ENCODE assay signal across 9 cellular contexts in the genomic region with DNA sequence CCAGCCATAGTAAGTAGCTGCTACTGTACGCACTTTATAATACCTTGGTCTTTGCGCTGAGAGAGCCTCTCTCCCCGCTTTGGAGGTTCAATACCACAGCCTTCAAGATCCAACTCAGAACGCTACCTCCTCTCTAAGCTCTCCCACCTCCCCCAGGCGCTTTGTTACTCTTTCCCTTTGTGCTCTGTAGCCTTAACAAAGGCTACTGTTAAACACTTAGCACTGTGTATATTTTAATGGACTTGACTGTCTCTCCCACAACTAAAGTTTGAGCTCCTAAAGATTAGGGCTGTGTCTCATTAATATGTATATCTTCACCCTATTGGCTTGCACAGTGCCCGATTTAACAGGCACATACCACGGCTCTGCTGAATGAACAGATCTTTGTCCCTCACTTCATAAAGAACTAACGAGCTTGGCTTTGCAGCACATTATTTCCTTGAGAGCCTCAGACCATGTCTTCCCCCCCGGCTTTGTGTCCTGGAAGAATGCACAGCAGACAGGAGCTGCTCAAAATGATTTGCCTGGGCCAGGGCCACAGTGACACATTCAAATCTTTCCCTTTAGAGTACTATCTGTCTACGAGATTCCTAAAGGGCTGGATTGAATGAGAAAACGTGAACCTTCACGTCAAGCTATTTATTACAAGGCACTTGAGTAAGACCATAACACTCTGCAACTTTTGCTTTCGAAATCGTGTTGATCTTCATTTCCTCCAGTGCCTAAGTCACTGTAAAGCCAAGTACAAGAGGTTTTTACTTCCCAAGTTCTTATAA. TPM values are rescaled to one million over a fixed set of nuclear protein-coding genes. Genes with fewer than 3 reads are reported as not detected.
A peak's percentile ranks its signal among the peaks of the same experiment; 100 is the strongest.
DNase-seq lines count a peak whose midpoint lies in the region; ATAC-seq and TF ChIP-seq lines count a peak whose summit lies in the region.
"Had no signal": no experiment of that assay in that cellular context is flagged by ENCODE, and none has a peak within 500 bp of the region (broad histone marks: within the 10 kb centered on the region; RNA-seq: fewer than 3 reads in every experiment).

No MANE protein-coding gene starts in this region.

- H3K9me2 ChIP-seq in hepatocyte (replicated peaks; ENCODE audit: insufficient read depth): no peaks in the 10 kb centered on the region

- no peak overlapping the region for H2AFZ ChIP-seq in hepatocyte

- no peaks in the 10 kb centered on the region for H3K9me3 ChIP-seq in HUES48 (ENCODE audit: control insufficient read depth, insufficient read depth, low read length)
- H3K9me3 ChIP-seq in hepatocyte (ENCODE audit: low read depth): no peaks in the 10 kb centered on the region

- no peaks in the 10 kb centered on the region for H3K79me2 ChIP-seq in hepatocyte

- H3K9me3 Mint-ChIP-seq in activated naive CD4-positive, alpha-beta T cell treated with anti-CD3 and anti-CD28 coated beads, Interleukin-2, amount 10 ng/mL, durations not matched to agents 7 days and 5 days: no peaks in the 10 kb centered on the region
- H3K9me3 Mint-ChIP-seq in stimulated activated memory B cell treated with anti-CD40 and anti-IgM and Interleukin-4, amounts not matched to agents 10 μg/mL and 1 μg/mL and 100 μg/mL, for 72 hours: no peaks in the 10 kb centered on the region
- H3K9me3 Mint-ChIP-seq: activated naive CD4-positive, alpha-beta T cell treated with anti-CD3 and anti-CD28 coated beads, Interleukin-2, amount 50 U/mL, for 24 hours had no signal

- H3K27ac Mint-ChIP-seq in activated naive CD4-positive, alpha-beta T cell treated with anti-CD3 and anti-CD28 coated beads, Interleukin-2, amount 10 ng/mL, durations not matched to agents 7 days and 5 days: no peak overlapping the region
- H3K27ac Mint-ChIP-seq in stimulated activated memory B cell treated with anti-CD40 and anti-IgM and Interleukin-4, amounts not matched to agents 10 μg/mL and 1 μg/mL and 100 μg/mL, for 72 hours: no peak overlapping the region
- H3K27ac Mint-ChIP-seq: activated naive CD4-positive, alpha-beta T cell treated with anti-CD3 and anti-CD28 coated beads, Interleukin-2, amount 50 U/mL, for 24 hours had no signal

- no peak for TF ChIP-seq CTCF in hepatocyte (IDR thresholded peaks at IDR 0.05; ENCODE audit: poor library complexity)

- peaks cover 13% of the 10 kb centered on the region for H3K36me3 Mint-ChIP-seq in activated naive CD4-positive, alpha-beta T cell treated with anti-CD3 and anti-CD28 coated beads, Interleukin-2, amount 10 ng/mL, durations not matched to agents 7 days and 5 days
- H3K36me3 Mint-ChIP-seq in stimulated activated memory B cell treated with anti-CD40 and anti-IgM and Interleukin-4, amounts not matched to agents 10 μg/mL and 1 μg/mL and 100 μg/mL, for 72 hours: no peaks in the 10 kb centered on the region
- H3K36me3 Mint-ChIP-seq: activated naive CD4-positive, alpha-beta T cell treated with anti-CD3 and anti-CD28 coated beads, Interleukin-2, amount 50 U/mL, for 24 hours had no signal

- DNase-seq in stimulated activated CD4-positive, alpha-beta T cell treated with anti-CD3 and anti-CD28 coated beads, Interleukin-15, amount 100 ng/mL, for 24 hours: peak; percentile 16
- no peak for DNase-seq in stimulated activated CD4-positive, alpha-beta T cell treated with anti-CD3 and anti-CD28 coated beads, Interleukin-12 subunit alpha, Interleukin-12 subunit beta, amount 100 ng/mL, for 4 hours
- peak; percentile 22 for DNase-seq in activated naive CD4-positive, alpha-beta T cell treated with anti-CD3 and anti-CD28 coated beads, Interleukin-2, amount 10 ng/mL, durations not matched to agents 7 days and 5 days
- DNase-seq in hepatocyte (ENCODE audit: low spot score) (peak; percentile 49), SHP77 (lab: John Stamatoyannopoulos, UW) (no peak), NCI-H510A treated with DMSO at 0.1 percent for 48 hours (lab: John Stamatoyannopoulos, UW) (no peak)

- H3K36me3 ChIP-seq in HUES48 (ENCODE audit: control insufficient read depth, insufficient read depth, low read length) (no peaks in the 10 kb centered on the region), hepatocyte (replicated peaks; ENCODE audit: insufficient read depth, low read depth) (no peaks in the 10 kb centered on the region)

- H3K4me3 ChIP-seq in HUES48 (ENCODE audit: low read depth, low read length): 0 out of 2 replicates have a peak overlapping the region, but pooled peaks have one; percentile 12
- no peak overlapping the region for H3K4me3 ChIP-seq in hepatocyte

- no peaks in the 10 kb centered on the region for H3K27me3 Mint-ChIP-seq in activated naive CD4-positive, alpha-beta T cell treated with anti-CD3 and anti-CD28 coated beads, Interleukin-2, amount 10 ng/mL, durations not matched to agents 7 days and 5 days
- H3K27me3 Mint-ChIP-seq in stimulated activated memory B cell treated with anti-CD40 and anti-IgM and Interleukin-4, amounts not matched to agents 10 μg/mL and 1 μg/mL and 100 μg/mL, for 72 hours: no peaks in the 10 kb centered on the region
- H3K27me3 Mint-ChIP-seq: activated naive CD4-positive, alpha-beta T cell treated with anti-CD3 and anti-CD28 coated beads, Interleukin-2, amount 50 U/mL, for 24 hours had no signal

- H3K27ac ChIP-seq in HUES48 (ENCODE audit: low read depth, low read length): peak overlapping the region; percentile 7
- peak overlapping the region; percentile 61 for H3K27ac ChIP-seq in hepatocyte

- peaks cover 8% of the 10 kb centered on the region for H3K4me1 Mint-ChIP-seq in activated naive CD4-positive, alpha-beta T cell treated with anti-CD3 and anti-CD28 coated beads, Interleukin-2, amount 10 ng/mL, durations not matched to agents 7 days and 5 days
- peaks cover 27% of the 10 kb centered on the region for H3K4me1 Mint-ChIP-seq in stimulated activated memory B cell treated with anti-CD40 and anti-IgM and Interleukin-4, amounts not matched to agents 10 μg/mL and 1 μg/mL and 100 μg/mL, for 72 hours

- H3K4me3 Mint-ChIP-seq in activated naive CD4-positive, alpha-beta T cell treated with anti-CD3 and anti-CD28 coated beads, Interleukin-2, amount 10 ng/mL, durations not matched to agents 7 days and 5 days: no peak overlapping the region
- no peak overlapping the region for H3K4me3 Mint-ChIP-seq in stimulated activated memory B cell treated with anti-CD40 and anti-IgM and Interleukin-4, amounts not matched to agents 10 μg/mL and 1 μg/mL and 100 μg/mL, for 72 hours
- H3K4me3 Mint-ChIP-seq: activated naive CD4-positive, alpha-beta T cell treated with anti-CD3 and anti-CD28 coated beads, Interleukin-2, amount 50 U/mL, for 24 hours had no signal

- H3K9ac ChIP-seq in HUES48 (ENCODE audit: low read depth, low read length): no peak overlapping the region

- CTCF ChIA-PET in activated naive CD4-positive, alpha-beta T cell treated with anti-CD3 and anti-CD28 coated beads, Interleukin-2, amount 10 ng/mL, durations not matched to agents 7 days and 5 days (lab: Charles Lee): interaction anchor here (0.6 to 1.5 kb wide), 6 partner anchors 10 to 193 kb away, joined by 3 to 5 read pairs (median 3); a partner anchor contains a TSS

- H3K4me2 ChIP-seq in hepatocyte: peak overlapping the region; percentile 66

- WGBS in hepatocyte (ENCODE audit: low lambda C conversion rate, missing lambda C conversion rate): 51% methylated on average over 14 of the region's 14 CpGs

- H3K27me3 ChIP-seq in HUES48 (ENCODE audit: control insufficient read depth, insufficient read depth, low read length) (no peaks in the 10 kb centered on the region), hepatocyte (no peaks in the 10 kb centered on the region)

- peak; percentile 32 for ATAC-seq in stimulated activated memory B cell treated with anti-CD40 and anti-IgM and Interleukin-4, amounts not matched to agents 10 μg/mL and 1 μg/mL and 100 μg/mL, for 72 hours

- H4K20me1 ChIP-seq in hepatocyte (ENCODE audit: insufficient read depth, poor library complexity, severe bottlenecking): no peaks in the 10 kb centered on the region

- peaks cover 16% of the 10 kb centered on the region for H3K4me1 ChIP-seq in HUES48 (ENCODE audit: control insufficient read depth, insufficient read depth, low read length)
- H3K4me1 ChIP-seq in hepatocyte (ENCODE audit: insufficient read depth): peaks cover 17% of the 10 kb centered on the region

RNA-seq across cellular contexts. Expression of a gene that starts 22.1 kb away (rescaled TPM):
- 51.6 and 60.1 TPM in 2 replicates for total RNA-seq in hepatocyte
- 45.0 and 45.9 TPM in 2 replicates for polyA plus RNA-seq in hepatocyte

RNA-seq across cellular contexts. Expression of a gene that starts 58.1 kb away (rescaled TPM):
- total RNA-seq in hepatocyte: 52.9 and 62.3 TPM in 2 replicates
- 6.9 and 8.3 TPM in 2 replicates for polyA plus RNA-seq in hepatocyte

Comparison
In these comparisons a context has a peak if more than half of its experiments do, and no peak if none do; other contexts are left out.
1. DNase-seq: peak in stimulated activated CD4-positive, alpha-beta T cell treated with anti-CD3 and anti-CD28 coated beads, Interleukin-15, amount 100 ng/mL, for 24 hours (single experiment), activated naive CD4-positive, alpha-beta T cell treated with anti-CD3 and anti-CD28 coated beads, Interleukin-2, amount 10 ng/mL, durations not matched to agents 7 days and 5 days (single experiment) and hepatocyte (single experiment); none in stimulated activated CD4-positive, alpha-beta T cell treated with anti-CD3 and anti-CD28 coated beads, Interleukin-12 subunit alpha, Interleukin-12 subunit beta, amount 100 ng/mL, for 4 hours (single experiment), SHP77 (0 of 2) and NCI-H510A treated with DMSO at 0.1 percent for 48 hours (single experiment).